8 cellular contexts compared by ENCODE assay signal in genomic region chrX:14872355-14872754, GRCh38. TPM values are rescaled to one million over a fixed set of nuclear protein-coding genes. Genes with fewer than 3 reads are reported as not detected.
DNase-seq lines count a peak whose midpoint lies in the region; ATAC-seq, FAIRE-seq and TF ChIP-seq lines count a peak whose summit lies in the region.

No MANE protein-coding gene starts in this region.

- 28% methylated on average over 6 of the region's 7 CpGs for WGBS in GM12878 (ENCODE audit: insufficient coverage, insufficient replicate concordance, low lambda C conversion rate, missing lambda C conversion rate)
- 16 to 38% methylated on average over 7 of the region's 7 CpGs for WGBS in aorta, 2 donors

- peak overlapping the region; percentile 81 for H3K4me3 ChIP-seq in AG10803 (ENCODE audit: low read length)
- H3K4me3 ChIP-seq in HL-60 (replicated peaks; ENCODE audit: insufficient read depth, low read length), result peak overlapping the region; percentile 74
- H3K4me3 ChIP-seq in GM12878, result peak overlapping the region; percentile 68; the same call in 1 of the 2 replicates
- H3K4me3 ChIP-seq in mononuclear cell (ENCODE audit: low read length), result peak overlapping the region; percentile 62
- H3K4me3 ChIP-seq in aorta (ENCODE audit: low read length in 2 of 2), result no peak overlapping the region

- H3K4me1 ChIP-seq in GM12878 (ENCODE audit: control insufficient read depth, insufficient read depth, low read length) (no peaks in the 10 kb centered on the region), mononuclear cell (ENCODE audit: insufficient read depth, low read length) (peaks cover 19% of the 10 kb centered on the region), aorta (ENCODE audit: control insufficient read depth in 1 of 2, insufficient read depth in 2 of 2, low read length in 2 of 2) (no peaks in the 10 kb centered on the region)

- TF ChIP-seq RAD21 in GM12878 (IDR thresholded peaks at IDR 0.05; ENCODE audit: insufficient read depth, low read depth, low read length), result no peak

- no peak for ATAC-seq in GM12878
- no peak for ATAC-seq in HG02973 (IDR thresholded peaks at IDR 0.05; ENCODE audit: unreplicated experiment)
- no peak for ATAC-seq in aorta (ENCODE audit: low FRiP score)

- peaks cover 18% of the 10 kb centered on the region for H3K79me2 ChIP-seq in GM12878 (ENCODE audit: control insufficient read depth, insufficient read depth, low read length)

- H4K20me1 ChIP-seq in GM12878 (ENCODE audit: control insufficient read depth, insufficient read depth), result no peaks in the 10 kb centered on the region

- H3K9ac ChIP-seq in GM12878 (ENCODE audit: control insufficient read depth, insufficient read depth, low read length), result peak overlapping the region; percentile 47; the same call in 1 of the 2 replicates

- POLR2A ChIA-PET in GM12878 (lab: Charles Lee), result interaction anchor here (1.0 kb wide), 1 partner anchor 62 kb away, joined by 3 read pairs; no protein-coding TSS in a partner anchor

- DNase-seq in AG10803 (ENCODE audit: low read depth) (no peak), HL-60 (ENCODE audit: low read depth in 1 of 2, low spot score in 1 of 2) (no peak), GM12878 (ENCODE audit: low read depth, low spot score) (no peak), NCI-H1930 (lab: John Stamatoyannopoulos, UW) (no peak), aorta (no peak), hepatic stellate cell (ENCODE audit: low spot score) (no peak)

- CTCF ChIA-PET in GM12878 (lab: Yijun Ruan, JAX), result no interaction called here

- H3K4me2 ChIP-seq in GM12878 (ENCODE audit: control insufficient read depth, insufficient read depth), result no peak overlapping the region

- RAD21 ChIA-PET in GM12878 (lab: Charles Lee; ENCODE audit: unreplicated experiment), result interaction anchor here (0.9 to 1.1 kb wide), 2 partner anchors 11 to 13 kb away, joined by 3 to 7 read pairs; no protein-coding TSS in a partner anchor

- H3K27me3 ChIP-seq in HL-60 (ENCODE audit: insufficient read depth, poor library complexity, severe bottlenecking) (no peaks in the 10 kb centered on the region), GM12878 (replicated peaks in 1 of 2; ENCODE audit: control insufficient read depth in 2 of 2, insufficient read depth in 2 of 2, low read length in 1 of 2) (no peaks in the 10 kb centered on the region), mononuclear cell (ENCODE audit: insufficient read depth, low read length) (no peaks in the 10 kb centered on the region), aorta (ENCODE audit: control insufficient read depth in 1 of 2, insufficient read depth in 2 of 2, low read length in 1 of 2) (no peaks in the 10 kb centered on the region)

- TF ChIP-seq CTCF in AG10803 (conservative IDR thresholded peaks at IDR 0.05; ENCODE audit: low read length) (no peak), HL-60 (IDR thresholded peaks at IDR 0.05; ENCODE audit: insufficient read depth, low read length) (no peak), GM12878 (IDR thresholded peaks at IDR 0.05 in 2 of 3, conservative IDR thresholded peaks at IDR 0.05 in 1 of 3; ENCODE audit: control insufficient read depth in 2 of 3, extremely low read depth in 1 of 3, insufficient read depth in 1 of 3, low read depth in 3 of 3, low read length in 3 of 3) (no peak)

- in situ Hi-C loops in GM12878 (cut with MboI), result no loop called here

- intact Hi-C loops in GM12878 (cut with micrococcal nuclease; ENCODE audit: unreplicated experiment) (loop anchor here (5.0 to 10.0 kb wide), 2 partner anchors 272 to 1140 kb away; partner anchors contain the start of genes OFD1 and TRAPPC2), aorta (cut with DNase I) (no loop called here)

- TF ChIP-seq EP300 in GM12878 (IDR thresholded peaks at IDR 0.05; ENCODE audit: borderline replicate concordance in 1 of 2, control insufficient read depth in 1 of 2, low read depth in 2 of 2, low read length in 2 of 2), result no peak

- no TSS peak for BruUV-seq in GM12878 (replicated peaks; lab: Mats Ljungman, UMichigan)

- H3K36me3 ChIP-seq in GM12878 (ENCODE audit: control insufficient read depth in 2 of 2, insufficient read depth in 2 of 2, low read length in 1 of 2), result no peaks in the 10 kb centered on the region
- H3K36me3 ChIP-seq in aorta (ENCODE audit: control insufficient read depth in 1 of 2, insufficient read depth in 2 of 2, low read length in 1 of 2), result no peaks in the 10 kb centered on the region

- peaks cover 2% of the 10 kb centered on the region; the same call in 2 of the 3 replicates for H3K9me3 ChIP-seq in GM12878 (replicated peaks; ENCODE audit: control insufficient read depth, insufficient read depth, low read length)
- no peaks in the 10 kb centered on the region for H3K9me3 ChIP-seq in mononuclear cell (ENCODE audit: low read depth, low read length)
- H3K9me3 ChIP-seq in aorta (ENCODE audit: control insufficient read depth, low read length), result no peaks in the 10 kb centered on the region

- no peak for FAIRE-seq in GM12878 (lab: Jason Lieb, UNC)

- no peak overlapping the region; the same call in none of the 2 replicates for H2AFZ ChIP-seq in GM12878 (ENCODE audit: control insufficient read depth, low read depth, low read length)

- SMC1A ChIA-PET in GM12878 (lab: Charles Lee; ENCODE audit: uncharacterized antibody, unreplicated experiment), result interaction anchor here (1.0 kb wide), 1 partner anchor 369 kb away, joined by 3 read pairs; no protein-coding TSS in a partner anchor

- H3K27ac ChIP-seq in HL-60 (replicated peaks) (peak overlapping the region; percentile 67), GM12878 (ENCODE audit: control insufficient read depth, insufficient read depth) (peak overlapping the region; percentile 58; the same call in 1 of the 2 replicates), aorta (ENCODE audit: low read depth in 1 of 2, low read length in 2 of 2) (no peak overlapping the region)

- no peak for TF ChIP-seq POLR2A in GM12878 (IDR thresholded peaks at IDR 0.05; ENCODE audit: low read depth, low read length)

TF ChIP-seq in GM12878, 131 proteins besides CTCF, POLR2A, EP300 and RAD21 (continues in another document):
- TF ChIP-seq BCL11A (IDR thresholded peaks at IDR 0.05; ENCODE audit: low read depth, low read length) (no peak), ZNF274 (IDR thresholded peaks at IDR 0.05; ENCODE audit: insufficient read depth, insufficient read length) (no peak), NR2C1 (IDR thresholded peaks at IDR 0.05) (no peak), TCF12 (IDR thresholded peaks at IDR 0.05; ENCODE audit: low read depth, low read length) (no peak)
- TF ChIP-seq, protein P1, sequence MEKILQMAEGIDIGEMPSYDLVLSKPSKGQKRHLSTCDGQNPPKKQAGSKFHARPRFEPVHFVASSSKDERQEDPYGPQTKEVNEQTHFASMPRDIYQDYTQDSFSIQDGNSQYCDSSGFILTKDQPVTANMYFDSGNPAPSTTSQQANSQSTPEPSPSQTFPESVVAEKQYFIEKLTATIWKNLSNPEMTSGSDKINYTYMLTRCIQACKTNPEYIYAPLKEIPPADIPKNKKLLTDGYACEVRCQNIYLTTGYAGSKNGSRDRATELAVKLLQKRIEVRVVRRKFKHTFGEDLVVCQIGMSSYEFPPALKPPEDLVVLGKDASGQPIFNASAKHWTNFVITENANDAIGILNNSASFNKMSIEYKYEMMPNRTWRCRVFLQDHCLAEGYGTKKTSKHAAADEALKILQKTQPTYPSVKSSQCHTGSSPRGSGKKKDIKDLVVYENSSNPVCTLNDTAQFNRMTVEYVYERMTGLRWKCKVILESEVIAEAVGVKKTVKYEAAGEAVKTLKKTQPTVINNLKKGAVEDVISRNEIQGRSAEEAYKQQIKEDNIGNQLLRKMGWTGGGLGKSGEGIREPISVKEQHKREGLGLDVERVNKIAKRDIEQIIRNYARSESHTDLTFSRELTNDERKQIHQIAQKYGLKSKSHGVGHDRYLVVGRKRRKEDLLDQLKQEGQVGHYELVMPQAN (conservative IDR thresholded peaks at IDR 0.05), result no peak

RNA-seq across cellular contexts. Expression of gene FANCB, which starts 0.5 kb away (rescaled TPM):
- 47.8 and 58.1 TPM in 2 replicates for total RNA-seq in GM12878 (2013; cell fraction: nucleolus; rRNA removed)
- total RNA-seq in GM12878 (2014; rRNA removed) (6.4 and 9.9 TPM in 2 replicates), GM12878 (2014; rRNA removed; fragmentation: Illumina TruSeq; extraction: Trizol) (9.3 and 10.2 TPM in 2 replicates), GM12878 (2021) (6.6 TPM in 2 replicates), mononuclear cell (5.4 TPM), aorta (1 to 10 TPM; 1.7 to 2.0 TPM)
- polyA plus RNA-seq in GM12878 (2011; ENCODE audit: low read depth), result 0.92 TPM
- polyA plus RNA-seq in GM12878 (2011; rRNA removed) (8.7 and 15.4 TPM in 2 replicates), GM12878 (2014; fragmentation: Illumina TruSeq; extraction: Trizol) (7.3 and 10.6 TPM in 2 replicates), GM12878 (2014; fragmentation: Nextera tagmentation; extraction: Ambion mirVana) (10 to 100 TPM in 1 of 2 experiments, 1 to 10 TPM in 1; 9.3 to 14.6 TPM), GM12878 (2014; rRNA removed) (3.0 and 3.4 TPM in 2 replicates), GM12878 (2016; fragmentation: Nextera tagmentation; extraction: Ambion mirVana) (10 to 100 TPM in 1 of 2 experiments, 1 to 10 TPM in 1; 8.0 to 12.7 TPM), aorta (under 1 TPM in 1 of 2 donors, not detected in 1; 0.38 TPM)
- polyA plus RNA-seq in GM12878 (2011; cell fraction: cytosol; rRNA removed), result 1.9 and 2.2 TPM in 2 replicates
- polyA plus RNA-seq in GM12878 (2011; cell fraction: nucleus; rRNA removed), result 10.8 and 11.0 TPM in 2 replicates
- 1.6 and 2.5 TPM in 2 replicates for polyA plus RNA-seq in GM12878 (2012)
- 11.6 and 17.5 TPM in 2 replicates for polyA minus RNA-seq in GM12878 (2011; rRNA and poly(A)+ RNA removed)
- 2.5 and 3.6 TPM in 2 replicates for polyA minus RNA-seq in GM12878 (2011; cell fraction: cytosol; rRNA and poly(A)+ RNA removed)
- polyA minus RNA-seq in GM12878 (2011; cell fraction: nucleus; rRNA and poly(A)+ RNA removed), result 21.9 and 35.5 TPM in 2 replicates

RNA-seq across cellular contexts. Expression of gene MOSPD2, which starts 0.9 kb away (rescaled TPM):
- 65.2 and 76.6 TPM in 2 replicates for total RNA-seq in GM12878 (2013; cell fraction: nucleolus; rRNA removed)
- total RNA-seq in GM12878 (2014; rRNA removed), result 6.5 and 8.3 TPM in 2 replicates
- total RNA-seq in GM12878 (2014; rRNA removed; fragmentation: Illumina TruSeq; extraction: Trizol), result 7.5 and 7.7 TPM in 2 replicates
- total RNA-seq in GM12878 (2021), result 5.8 and 7.7 TPM in 2 replicates
- 1.4 TPM for polyA plus RNA-seq in GM12878 (2011; ENCODE audit: low read depth)
- polyA plus RNA-seq in GM12878 (2011; rRNA removed), result 14.7 and 22.4 TPM in 2 replicates
- 3.9 and 5.5 TPM in 2 replicates for polyA plus RNA-seq in GM12878 (2011; cell fraction: cytosol; rRNA removed)
- 11.5 and 13.1 TPM in 2 replicates for polyA plus RNA-seq in GM12878 (2011; cell fraction: nucleus; rRNA removed)
- polyA plus RNA-seq in GM12878 (2012), result 2.9 and 5.6 TPM in 2 replicates
- 7.4 and 10.4 TPM in 2 replicates for polyA plus RNA-seq in GM12878 (2014; fragmentation: Illumina TruSeq; extraction: Trizol)
- polyA plus RNA-seq in GM12878 (2014; fragmentation: Nextera tagmentation; extraction: Ambion mirVana), result 1 to 10 TPM; 4.9 to 6.2 TPM
- polyA plus RNA-seq in GM12878 (2014; rRNA removed), result 3.3 and 5.1 TPM in 2 replicates
- 1 to 10 TPM; 7.6 to 8.6 TPM for polyA plus RNA-seq in GM12878 (2016; fragmentation: Nextera tagmentation; extraction: Ambion mirVana)
- 24.2 and 29.6 TPM in 2 replicates for polyA minus RNA-seq in GM12878 (2011; rRNA and poly(A)+ RNA removed)
- polyA minus RNA-seq in GM12878 (2011; cell fraction: cytosol; rRNA and poly(A)+ RNA removed), result 5.6 and 6.1 TPM in 2 replicates
- polyA minus RNA-seq in GM12878 (2011; cell fraction: nucleus; rRNA and poly(A)+ RNA removed), result 41.3 and 45.4 TPM in 2 replicates
- total RNA-seq in mononuclear cell, result 9.2 TPM
- 10 to 100 TPM; 14.6 to 21.3 TPM for total RNA-seq in aorta
- polyA plus RNA-seq in aorta, result 1 to 10 TPM; 3.6 to 7.8 TPM

Comparison
In these comparisons a context has a peak if more than half of its experiments do, and no peak if none do; other contexts are left out.
1. H3K4me3 ChIP-seq: peak in AG10803 (single experiment), HL-60 (single experiment), GM12878 (single experiment) and mononuclear cell (single experiment); none in aorta (0 of 2).
2. H3K27ac ChIP-seq: peak in HL-60 (single experiment) and GM12878 (single experiment); none in aorta (0 of 2).